26 cellular contexts compared by ENCODE assay signal in genomic region chr10:125235093-125236069, GRCh38.
"Had no signal": no experiment of that assay in that cellular context is flagged by ENCODE, and none has a peak within 500 bp of the region (broad histone marks: within the 10 kb centered on the region; RNA-seq: fewer than 3 reads in every experiment).

No MANE protein-coding gene starts in this region.

- DNase-seq: activated CD4-positive, alpha-beta T cell treated with anti-CD3 and anti-CD28 coated beads, Interleukin-2, amount 10 ng/mL, durations not matched to agents 24 days and 14 days; activated CD8-positive, alpha-beta T cell treated with anti-CD3 and anti-CD28 coated beads, Interleukin-2, amount 10 ng/mL, durations not matched to agents 7 days and 5 days; activated naive CD4-positive, alpha-beta T cell treated with Interleukin-2 at 50 U/mL for 16 hours; activated naive CD8-positive, alpha-beta T cell treated with anti-CD3 and anti-CD28 coated beads, Interleukin-2, amount 10 ng/mL, durations not matched to agents 7 days and 5 days; activated T-cell treated with anti-CD3 and anti-CD28 coated beads, Interleukin-2, amount 50 U/mL, for 24 hours; cortex of kidney; heart left ventricle; kidney glomerular epithelial cell; left ventricle myocardium superior; naive thymus-derived CD4-positive, alpha-beta T cell; stimulated activated CD4-positive, alpha-beta T cell treated with anti-CD3 and anti-CD28 coated beads, Interleukin-2, amount 100 ng/mL, for 48 hours; T-helper 9 cell; transverse colon; uterus had no signal

- H3K9me3 ChIP-seq: prostate gland, suprapubic skin had no signal

- H3K36me3 Mint-ChIP-seq: activated naive CD8-positive, alpha-beta T cell treated with anti-CD3 and anti-CD28 coated beads, Interleukin-2, amount 10 ng/mL, durations not matched to agents 7 days and 5 days; brain; memory B cell; neural progenitor cell had no signal

- H3K36me3 ChIP-seq: esophagus muscularis mucosa, gastroesophageal sphincter, heart left ventricle, neural progenitor cell, prostate gland, right atrium auricular region, suprapubic skin, transverse colon, uterus had no signal

- H2AFZ ChIP-seq: neural progenitor cell had no signal

- ATAC-seq: activated CD8-positive, alpha-beta T cell treated with anti-CD3 and anti-CD28 coated beads, Interleukin-2, amount 10 ng/mL, durations not matched to agents 7 days and 5 days; gastroesophageal sphincter; heart left ventricle; left ventricle myocardium superior; naive thymus-derived CD4-positive, alpha-beta T cell had no signal

- H3K4me2 ChIP-seq: neural progenitor cell had no signal

- H3K9ac ChIP-seq: neural progenitor cell had no signal

- H3K27me3 ChIP-seq: esophagus muscularis mucosa, gastroesophageal sphincter, neural progenitor cell, right atrium auricular region, suprapubic skin, transverse colon, uterus had no signal

- H3K4me3 Mint-ChIP-seq: activated CD4-positive, alpha-beta T cell treated with anti-CD3 and anti-CD28 coated beads, Interleukin-2, amount 10 ng/mL, durations not matched to agents 24 days and 14 days; activated CD8-positive, alpha-beta T cell treated with anti-CD3 and anti-CD28 coated beads, Interleukin-2, amount 10 ng/mL, durations not matched to agents 7 days and 5 days; activated naive CD8-positive, alpha-beta T cell treated with anti-CD3 and anti-CD28 coated beads, Interleukin-2, amount 10 ng/mL, durations not matched to agents 7 days and 5 days; activated T-cell treated with anti-CD3 and anti-CD28 coated beads, Interleukin-2, amount 50 U/mL, for 24 hours; brain; central memory CD8-positive, alpha-beta T cell; memory B cell; naive thymus-derived CD4-positive, alpha-beta T cell; neural progenitor cell; stimulated activated naive CD8-positive, alpha-beta T cell treated with anti-CD3 and anti-CD28 coated beads, Interleukin-15, Interleukin-2, amounts not matched to agents 100 ng/mL and 50 ng/mL, for 24 hours had no signal

- H3K4me3 ChIP-seq: esophagus muscularis mucosa, gastroesophageal sphincter, heart left ventricle, neural progenitor cell, prostate gland, right atrium auricular region, skin epidermis, suprapubic skin, transverse colon, uterus had no signal

- H3K27ac Mint-ChIP-seq: activated CD4-positive, alpha-beta T cell treated with anti-CD3 and anti-CD28 coated beads, Interleukin-2, amount 10 ng/mL, durations not matched to agents 24 days and 14 days; activated CD8-positive, alpha-beta T cell treated with anti-CD3 and anti-CD28 coated beads, Interleukin-2, amount 10 ng/mL, durations not matched to agents 7 days and 5 days; activated naive CD8-positive, alpha-beta T cell treated with anti-CD3 and anti-CD28 coated beads, Interleukin-2, amount 10 ng/mL, durations not matched to agents 7 days and 5 days; activated T-cell treated with anti-CD3 and anti-CD28 coated beads, Interleukin-2, amount 50 U/mL, for 24 hours; activated T-helper 2 cell treated with anti-CD3 and anti-CD28 coated beads, Interferon-gamma antibody, Interleukin-2, Interleukin-4, amounts not matched to agents 10 μg/mL and 5 μg/mL and 100 μg/mL, durations not matched to agents 14 hours and 24 hours and 36 hours; brain; memory B cell; naive thymus-derived CD4-positive, alpha-beta T cell; neural progenitor cell; stimulated activated naive CD8-positive, alpha-beta T cell treated with anti-CD3 and anti-CD28 coated beads, Interleukin-15, Interleukin-2, amounts not matched to agents 100 ng/mL and 50 ng/mL, for 24 hours had no signal

- H3K4me1 ChIP-seq: esophagus muscularis mucosa, gastroesophageal sphincter, heart left ventricle, prostate gland, right atrium auricular region, transverse colon, uterus had no signal

- H3K27ac ChIP-seq: esophagus muscularis mucosa, gastroesophageal sphincter, heart left ventricle, neural progenitor cell, prostate gland, right atrium auricular region, skin epidermis, suprapubic skin, transverse colon, uterus had no signal

- H3K4me1 Mint-ChIP-seq: activated CD4-positive, alpha-beta T cell treated with anti-CD3 and anti-CD28 coated beads, Interleukin-2, amount 10 ng/mL, durations not matched to agents 24 days and 14 days; activated naive CD8-positive, alpha-beta T cell treated with anti-CD3 and anti-CD28 coated beads, Interleukin-2, amount 10 ng/mL, durations not matched to agents 7 days and 5 days; central memory CD8-positive, alpha-beta T cell; memory B cell; naive thymus-derived CD4-positive, alpha-beta T cell had no signal

- H3K27me3 Mint-ChIP-seq: activated CD4-positive, alpha-beta T cell treated with anti-CD3 and anti-CD28 coated beads, Interleukin-2, amount 10 ng/mL, durations not matched to agents 24 days and 14 days had no signal
